ENCODE assay signal across 29 cellular contexts in the genomic region with DNA sequence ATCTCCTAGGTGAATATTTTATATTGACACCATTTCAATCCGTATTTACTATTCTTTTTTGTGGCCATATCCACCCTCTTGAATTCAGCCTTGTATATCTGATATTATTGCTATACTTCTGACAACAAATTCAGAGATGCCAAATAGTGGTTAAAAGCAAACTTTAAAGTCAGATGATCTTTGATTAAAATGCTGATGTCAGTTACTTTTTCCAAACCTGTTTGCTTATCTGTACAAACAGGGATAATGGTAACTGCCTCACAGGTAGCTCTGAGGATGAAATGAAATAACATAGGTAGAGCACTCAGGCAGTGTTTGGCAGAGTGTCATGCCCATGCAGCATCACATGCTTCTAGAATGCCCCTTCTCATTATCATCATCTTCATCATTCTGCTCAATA.
"Had no signal": no experiment of that assay in that cellular context is flagged by ENCODE, and none has a peak within 500 bp of the region (broad histone marks: within the 10 kb centered on the region; RNA-seq: fewer than 3 reads in every experiment).

No MANE protein-coding gene starts in this region.

- FAIRE-seq: bronchial epithelial cell had no signal

- H3K27ac ChIP-seq: Peyer's patch, SJSA1 had no signal

- DNase-seq: activated B cell treated with CpG ODN at 0.5 μM for 24 hours; activated CD4-positive, alpha-beta memory T cell treated with anti-CD3 and anti-CD28 coated beads for 36 hours; activated CD4-positive, alpha-beta T cell treated with anti-CD3 and anti-CD28 coated beads for 4 hours; activated CD4-positive, alpha-beta T cell treated with anti-CD3 and anti-CD28 coated beads, Interleukin-2, amount 50 U/mL, for 1 hour; activated CD4-positive, CD25-positive, alpha-beta regulatory T cell treated with anti-CD3 and anti-CD28 coated beads, Interleukin-2, amount 50 U/mL, for 72 hours; activated CD8-positive, alpha-beta memory T cell treated with anti-CD3 and anti-CD28 coated beads, Interleukin-2, amount 50 U/mL, for 4 hours; activated effector memory CD4-positive, alpha-beta T cell treated with Interleukin-2 at 50 U/mL for 16 hours; activated naive CD4-positive, alpha-beta T cell treated with anti-CD3 and anti-CD28 coated beads, Interleukin-2, amount 10 ng/mL, durations not matched to agents 7 days and 5 days; activated naive CD8-positive, alpha-beta T cell treated with anti-CD3 and anti-CD28 coated beads, Interleukin-2, amount 50 U/mL, for 24 hours; activated T-cell treated with anti-CD3 and anti-CD28 coated beads for 4 hours; activated T-cell treated with anti-CD3 and anti-CD28 coated beads, Interleukin-2, amount 50 U/mL, for 4 hours; anterior cingulate cortex; caudate nucleus; cerebellar nuclear complex; MM.1S; MV-4-11; NCI-H1092; NCI-H1436 treated with DMSO at 0.1 percent for 48 hours; NCI-H1694 treated with DMSO at 0.1 percent for 48 hours; NCI-H2029; NCI-H345; NCI-H524 treated with DMSO at 0.1 percent for 48 hours; OCI-M1; Peyer's patch; RPMI8226; SHP77 treated with DMSO at 0.1 percent for 48 hours; SK-N-SH had no signal

- H3K36me3 ChIP-seq: Peyer's patch, SJSA1 had no signal

- H3K27me3 ChIP-seq: Peyer's patch, SJSA1 had no signal

- H3K9me3 ChIP-seq: Peyer's patch, SJSA1, SK-N-SH had no signal

- H3K4me2 ChIP-seq: SK-N-SH had no signal

- H3K9me2 ChIP-seq: SK-N-SH had no signal

- H3K4me1 ChIP-seq: Peyer's patch, SJSA1 had no signal

- H3K4me3 ChIP-seq: Peyer's patch, SJSA1 had no signal
